ENCODE assay signal across 25 cellular contexts in genomic region chr19:47438793-47439220, GRCh38. TPM values are rescaled to one million over a fixed set of nuclear protein-coding genes. Genes with fewer than 3 reads are reported as not detected.
DNase-seq lines count a peak whose midpoint lies in the region; ATAC-seq, FAIRE-seq and TF ChIP-seq lines count a peak whose summit lies in the region.
"Had no signal": no experiment of that assay in that cellular context is flagged by ENCODE, and none has a peak within 500 bp of the region (broad histone marks: within the 10 kb centered on the region; RNA-seq: fewer than 3 reads in every experiment).

No MANE protein-coding gene starts in this region.

- no peak overlapping the region for H3K27ac Mint-ChIP-seq in nephron progenitor cell
- H3K27ac Mint-ChIP-seq: activated B cell treated with CpG ODN at 0.5 μM for 24 hours; activated CD4-positive, alpha-beta memory T cell treated with anti-CD3 and anti-CD28 coated beads for 36 hours; activated naive CD8-positive, alpha-beta T cell treated with anti-CD3 and anti-CD28 coated beads, Interleukin-2, amount 50 U/mL, for 24 hours; CD4-positive, alpha-beta memory T cell; HFFc6 had no signal

- H3K4me3 Mint-ChIP-seq in nephron progenitor cell, result no peak overlapping the region
- H3K4me3 Mint-ChIP-seq: activated B cell treated with CpG ODN at 0.5 μM for 24 hours; activated CD4-positive, alpha-beta memory T cell treated with anti-CD3 and anti-CD28 coated beads for 36 hours; activated naive CD8-positive, alpha-beta T cell treated with anti-CD3 and anti-CD28 coated beads, Interleukin-2, amount 50 U/mL, for 24 hours; CD4-positive, alpha-beta memory T cell; HFFc6; neural crest cell had no signal

- FAIRE-seq in GM12891 (lab: Jason Lieb, UNC), result peak; percentile 75
- FAIRE-seq: colon had no signal

- in situ Hi-C loops in SK-MEL-5 (cut with HindIII; ENCODE audit: low pct_unique_long_range_greater_than_20kb, low sequenced_read_pairs), result no loop called here

- peaks cover 84% of the 10 kb centered on the region for H3K27me3 Mint-ChIP-seq in nephron progenitor cell (ENCODE audit: low read depth, poor library complexity)

- POLR2A ChIA-PET in HEK293T (lab: Yijun Ruan, JAX), result interaction anchor here (0.6 to 2.1 kb wide), 2 partner anchors 8 to 45 kb away, joined by 3 to 12 read pairs; partner anchors contain the start of gene KPTN

- DNase-seq in GM12891 (ENCODE audit: insufficient read length, low spot score) (no peak), HEK293T (ENCODE audit: extremely low spot score) (no peak), SK-MEL-5 (ENCODE audit: low read depth, low spot score) (peak; percentile 36), nephron progenitor cell (peak; percentile 33), DMS153 treated with DMSO at 0.1 percent for 48 hours (lab: John Stamatoyannopoulos, UW; ENCODE audit: unreplicated experiment) (no peak)
- DNase-seq in stimulated activated naive CD4-positive, alpha-beta T cell (lab: John Stamatoyannopoulos, UW), result no peak
- DNase-seq: activated B cell treated with CpG ODN at 0.5 μM for 24 hours; activated CD4-positive, alpha-beta memory T cell treated with anti-CD3 and anti-CD28 coated beads for 36 hours; activated effector memory CD4-positive, alpha-beta T cell treated with anti-CD3 and anti-CD28 coated beads, Interleukin-2, amount 50 U/mL, for 16 hours; activated naive CD8-positive, alpha-beta T cell treated with anti-CD3 and anti-CD28 coated beads, Interleukin-2, amount 50 U/mL, for 24 hours; CD4-positive, alpha-beta memory T cell; DMS79 treated with DMSO at 0.1 percent for 48 hours; effector memory CD4-positive, alpha-beta T cell; esophagus squamous epithelium; gastrocnemius medialis; HFFc6; islet precursor cell; lower lobe of right lung; MV-4-11; NCI-H1930; NCI-H446; T-helper 9 cell had no signal

- no peak for TF ChIP-seq CTCF in nephron progenitor cell (IDR thresholded peaks at IDR 0.05)

- ATAC-seq in GM21390 (IDR thresholded peaks at IDR 0.05; ENCODE audit: unreplicated experiment), result no peak
- ATAC-seq: activated naive CD8-positive, alpha-beta T cell treated with anti-CD3 and anti-CD28 coated beads, Interleukin-2, amount 50 U/mL, for 24 hours; gastrocnemius medialis; lower lobe of right lung had no signal

- TF ChIP-seq POLR2A in GM12891 (IDR thresholded peaks at IDR 0.05; ENCODE audit: low read depth, low read length), result no peak

- H3K36me3 Mint-ChIP-seq in nephron progenitor cell (ENCODE audit: low read depth), result no peaks in the 10 kb centered on the region
- H3K36me3 Mint-ChIP-seq: activated CD4-positive, alpha-beta memory T cell treated with anti-CD3 and anti-CD28 coated beads for 36 hours; CD4-positive, alpha-beta memory T cell had no signal

- H3K9me3 Mint-ChIP-seq in nephron progenitor cell, result no peaks in the 10 kb centered on the region
- H3K9me3 Mint-ChIP-seq: activated B cell treated with CpG ODN at 0.5 μM for 24 hours; activated CD4-positive, alpha-beta memory T cell treated with anti-CD3 and anti-CD28 coated beads for 36 hours; activated naive CD8-positive, alpha-beta T cell treated with anti-CD3 and anti-CD28 coated beads, Interleukin-2, amount 50 U/mL, for 24 hours; HFFc6; neural crest cell had no signal

- peaks cover 5% of the 10 kb centered on the region for H3K4me1 Mint-ChIP-seq in nephron progenitor cell

- CTCF ChIA-PET in HEK293T (lab: Yijun Ruan, JAX), result interaction anchor here (1.1 to 1.8 kb wide), 2 partner anchors 11 to 77 kb away, joined by 3 to 8 read pairs; partner anchors contain the start of gene NAPA

TF ChIP-seq in GM12891, 5 proteins besides CTCF, POLR2A, EP300 and RAD21:
- TF ChIP-seq POLR2AphosphoS5 (IDR thresholded peaks at IDR 0.05; ENCODE audit: low read depth, low read length) (no peak), POU2F2 (IDR thresholded peaks at IDR 0.05; ENCODE audit: low read depth, low read length) (no peak), SPI1 (IDR thresholded peaks at IDR 0.05; ENCODE audit: low read depth, low read length) (no peak), TAF1 (IDR thresholded peaks at IDR 0.05; ENCODE audit: low read depth, low read length) (no peak), PAX5 (IDR thresholded peaks at IDR 0.05; ENCODE audit: insufficient read depth, low read length, severe bottlenecking) (no peak)

TF ChIP-seq in HEK293T, 16 proteins besides CTCF, POLR2A, EP300 and RAD21:
- TF ChIP-seq PKNOX1 (IDR thresholded peaks at IDR 0.05) (peak; percentile 45; the same call in 1 of the 2 replicates), ARNT (IDR thresholded peaks at IDR 0.05) (no peak)

RNA-seq across cellular contexts. Expression of gene MEIS3, which starts 19.5 kb away (rescaled TPM):
- not detected for polyA plus RNA-seq in GM12891 (2012; ENCODE audit: low read depth, missing spikeins)
- total RNA-seq in SK-MEL-5 (2014; rRNA removed; shearing (Covaris generic)), result 12.9 and 20.0 TPM in 2 replicates
- polyA plus RNA-seq in SK-MEL-5 (2015; cell fraction: cytosol; rRNA removed), result 10.4 and 13.1 TPM in 2 replicates
- polyA plus RNA-seq in SK-MEL-5 (2015; cell fraction: nucleus; rRNA removed), result 19.0 and 19.5 TPM in 2 replicates
- total RNA-seq: activated B cell treated with CpG ODN at 0.5 μM for 24 hours had no signal

RNA-seq across cellular contexts. Expression of gene SLC8A2, which starts 32.9 kb away (rescaled TPM):
- 0.18 TPM for polyA plus RNA-seq in GM12891 (2012; ENCODE audit: low read depth, missing spikeins)
- 1.2 and 1.7 TPM in 2 replicates for total RNA-seq in SK-MEL-5 (2014; rRNA removed; shearing (Covaris generic))
- 1.3 and 2.9 TPM in 2 replicates for polyA plus RNA-seq in SK-MEL-5 (2015; cell fraction: cytosol; rRNA removed)
- polyA plus RNA-seq in SK-MEL-5 (2015; cell fraction: nucleus; rRNA removed), result 0.66 and 0.97 TPM in 2 replicates
- total RNA-seq: activated B cell treated with CpG ODN at 0.5 μM for 24 hours; CD4-positive, alpha-beta memory T cell; gastrocnemius medialis; HFFc6 had no signal
- polyA plus RNA-seq: CD4-positive, alpha-beta memory T cell had no signal

RNA-seq across cellular contexts. Expression of gene KPTN, which starts 45.2 kb away (rescaled TPM):
- 8.9 TPM for polyA plus RNA-seq in GM12891 (2012; ENCODE audit: low read depth, missing spikeins)
- total RNA-seq in SK-MEL-5 (2014; rRNA removed; shearing (Covaris generic)), result 6.9 and 14.6 TPM in 2 replicates
- 9.6 and 10.4 TPM in 2 replicates for polyA plus RNA-seq in SK-MEL-5 (2015; cell fraction: cytosol; rRNA removed)
- 60.6 and 76.0 TPM in 2 replicates for polyA plus RNA-seq in SK-MEL-5 (2015; cell fraction: nucleus; rRNA removed)

Comparison
In these comparisons a context has a peak if more than half of its experiments do, and no peak if none do; other contexts are left out.
1. DNase-seq: peak in SK-MEL-5 (single experiment) and nephron progenitor cell (single experiment); none in GM12891 (single experiment), HEK293T (single experiment), DMS153 treated with DMSO at 0.1 percent for 48 hours (single experiment) and stimulated activated naive CD4-positive, alpha-beta T cell (0 of 6).